In the genomic region with DNA sequence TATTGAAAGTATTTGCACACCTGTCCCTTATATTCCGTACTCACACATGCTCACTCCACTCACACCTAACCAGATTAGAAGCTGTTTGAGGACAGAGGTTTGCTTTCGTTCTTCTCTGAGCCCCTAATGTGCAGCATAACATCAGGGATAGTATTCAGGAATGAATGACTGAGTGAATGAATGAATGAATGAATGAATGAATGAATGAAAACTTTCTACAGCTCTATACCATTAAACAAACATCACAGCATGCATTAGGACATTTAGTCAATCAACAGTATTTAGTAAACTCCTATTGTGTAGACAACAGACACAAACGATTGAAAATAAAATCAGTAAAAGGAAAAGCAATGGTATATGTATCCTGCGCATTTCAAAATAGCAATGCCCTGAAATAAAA, we compare ENCODE assay signal across 18 cellular contexts.
DNase-seq lines count a peak whose midpoint lies in the region; ATAC-seq, FAIRE-seq and TF ChIP-seq lines count a peak whose summit lies in the region.
"Had no signal": no experiment of that assay in that cellular context is flagged by ENCODE, and none has a peak within 500 bp of the region (broad histone marks: within the 10 kb centered on the region; RNA-seq: fewer than 3 reads in every experiment).

No MANE protein-coding gene starts in this region.

- CTCF ChIA-PET in HEK293 (lab: Yijun Ruan, JAX) (interaction anchor here (0.8 kb wide), 1 partner anchor 31 kb away, joined by 4 read pairs; no protein-coding TSS in a partner anchor), K562 (lab: Yijun Ruan, JAX; ENCODE audit: low intra/inter-chr PET ratio) (no interaction called here)

- no peak for TF ChIP-seq EP300 in K562 (IDR thresholded peaks at IDR 0.05; ENCODE audit: low read length)

- no peak overlapping the region for H3K4me2 ChIP-seq in K562 (ENCODE audit: insufficient read depth, low read length)

- no peaks in the 10 kb centered on the region for H3K27me3 ChIP-seq in K562 (ENCODE audit: control insufficient read depth in 2 of 2, insufficient read depth in 2 of 2, low read length in 2 of 2)
- H3K27me3 ChIP-seq in MG63 = no peaks in the 10 kb centered on the region
- H3K27me3 ChIP-seq: BLaER1 treated with 17β-estradiol and CSF1 and Interleukin-3, amounts not matched to agents 10 nM and 100 nM had no signal

- H3K27ac Mint-ChIP-seq in activated T-cell treated with anti-CD3 and anti-CD28 coated beads, Interleukin-2, amount 50 U/mL, for 24 hours = peak overlapping the region; percentile 1
- no peak overlapping the region for H3K27ac Mint-ChIP-seq in activated T-cell treated with anti-CD3 and anti-CD28 coated beads, Interleukin-2, amount 50 U/mL, for 72 hours
- peak overlapping the region; percentile 85 for H3K27ac Mint-ChIP-seq in activated T-helper 17 cell treated with anti-CD3 and anti-CD28 coated beads, Interleukin-2, amount 50 U/mL, for 72 hours
- H3K27ac Mint-ChIP-seq: B cell; CD8-positive, alpha-beta T cell had no signal

- H3K36me3 Mint-ChIP-seq in activated T-cell treated with anti-CD3 and anti-CD28 coated beads, Interleukin-2, amount 50 U/mL, for 24 hours (ENCODE audit: low read depth) = no peaks in the 10 kb centered on the region
- H3K36me3 Mint-ChIP-seq in activated T-cell treated with anti-CD3 and anti-CD28 coated beads, Interleukin-2, amount 50 U/mL, for 72 hours (ENCODE audit: insufficient read depth in 2 of 2) = peaks cover 2 to 9% of the 10 kb centered on the region in 2 donors
- no peaks in the 10 kb centered on the region for H3K36me3 Mint-ChIP-seq in activated T-helper 17 cell treated with anti-CD3 and anti-CD28 coated beads, Interleukin-2, amount 50 U/mL, for 72 hours (ENCODE audit: low read depth)
- H3K36me3 Mint-ChIP-seq: CD8-positive, alpha-beta T cell had no signal

- no peaks in the 10 kb centered on the region for H3K36me3 ChIP-seq in HEK293 (ENCODE audit: control insufficient read depth in 2 of 2, insufficient read depth in 1 of 2, low read length in 2 of 2)
- H3K36me3 ChIP-seq in K562 (ENCODE audit: control insufficient read depth, insufficient read depth, low read length) = no peaks in the 10 kb centered on the region
- H3K36me3 ChIP-seq in MG63 = no peaks in the 10 kb centered on the region
- H3K36me3 ChIP-seq: BLaER1 treated with 17β-estradiol and CSF1 and Interleukin-3, amounts not matched to agents 10 nM and 100 nM; HAP-1 had no signal

- FAIRE-seq in K562 (lab: Jason Lieb, UNC) = no peak
- FAIRE-seq: GM19239 had no signal

- no peak for DNase-seq in activated T-cell treated with anti-CD3 and anti-CD28 coated beads, Interleukin-2, amount 50 U/mL, for 24 hours
- no peak for DNase-seq in activated T-cell treated with anti-CD3 and anti-CD28 coated beads, Interleukin-2, amount 50 U/mL, for 72 hours
- DNase-seq in K562 (ENCODE audit: extremely low read depth in 1 of 4, low spot score in 3 of 4) = no peak
- no peak for DNase-seq in MG63
- DNase-seq: Calu3; CD8-positive, alpha-beta T cell; DMS79 treated with DMSO at 0.1 percent for 48 hours; GF-D8; GM23248; IMR-90 had no signal

- H3K4me1 Mint-ChIP-seq in activated T-cell treated with anti-CD3 and anti-CD28 coated beads, Interleukin-2, amount 50 U/mL, for 24 hours (ENCODE audit: low read depth) = peaks cover 48% of the 10 kb centered on the region
- peaks cover 61% of the 10 kb centered on the region for H3K4me1 Mint-ChIP-seq in activated T-cell treated with anti-CD3 and anti-CD28 coated beads, Interleukin-2, amount 50 U/mL, for 72 hours (ENCODE audit: low read depth)
- H3K4me1 Mint-ChIP-seq in activated T-helper 17 cell treated with anti-CD3 and anti-CD28 coated beads, Interleukin-2, amount 50 U/mL, for 72 hours = peaks cover 12% of the 10 kb centered on the region

- POLR2A ChIA-PET in HEK293 (lab: Yijun Ruan, JAX) = no interaction called here
- POLR2A ChIA-PET in K562 (lab: Yijun Ruan, JAX) = interaction anchor here (0.8 kb wide), 1 partner anchor 24 kb away, joined by 3 read pairs; no protein-coding TSS in a partner anchor

- in situ Hi-C loops in K562 (cut with MboI) = no loop called here

- no peaks in the 10 kb centered on the region for H4K20me1 ChIP-seq in K562 (replicated peaks; ENCODE audit: control insufficient read depth, insufficient read depth, low read length)
- H4K20me1 ChIP-seq: BLaER1 treated with 17β-estradiol and CSF1 and Interleukin-3, amounts not matched to agents 10 nM and 100 nM had no signal

- H2AFZ ChIP-seq in K562 (ENCODE audit: low read depth, low read length) = no peak overlapping the region
- H2AFZ ChIP-seq: GM23248 had no signal

- no peaks in the 10 kb centered on the region for H3K4me1 ChIP-seq in HEK293 (ENCODE audit: control insufficient read depth, insufficient read depth, low read length)
- no peaks in the 10 kb centered on the region for H3K4me1 ChIP-seq in K562 (replicated peaks in 1 of 2; ENCODE audit: control insufficient read depth in 2 of 2, insufficient read depth in 2 of 2, low read length in 2 of 2)
- H3K4me1 ChIP-seq: HAP-1 had no signal

- H3K9me3 ChIP-seq in HEK293 (ENCODE audit: control insufficient read depth, insufficient read depth, low read depth, low read length) = no peaks in the 10 kb centered on the region
- no peaks in the 10 kb centered on the region for H3K9me3 ChIP-seq in K562 (replicated peaks; ENCODE audit: control insufficient read depth, insufficient read depth, low read depth, low read length)
- H3K9me3 ChIP-seq in MG63 = peaks cover 2% of the 10 kb centered on the region; the same call in 1 of the 2 replicates
- H3K9me3 ChIP-seq: HAP-1 had no signal

- no peak for TF ChIP-seq RAD21 in K562 (CRISPR knock-in tag; conservative IDR thresholded peaks at IDR 0.05 in 1 of 2, IDR thresholded peaks at IDR 0.05 in 1 of 2)

- 49% methylated on average over 4 of the region's 4 CpGs for WGBS in K562 (ENCODE audit: insufficient coverage, low coverage, missing lambda C conversion rate)

- H3K27me3 Mint-ChIP-seq in activated T-cell treated with anti-CD3 and anti-CD28 coated beads, Interleukin-2, amount 50 U/mL, for 24 hours = peaks cover 6% of the 10 kb centered on the region
- H3K27me3 Mint-ChIP-seq in activated T-cell treated with anti-CD3 and anti-CD28 coated beads, Interleukin-2, amount 50 U/mL, for 72 hours (ENCODE audit: low read depth) = peaks cover 21% of the 10 kb centered on the region
- peaks cover 8% of the 10 kb centered on the region for H3K27me3 Mint-ChIP-seq in activated T-helper 17 cell treated with anti-CD3 and anti-CD28 coated beads, Interleukin-2, amount 50 U/mL, for 72 hours

- no peak for ATAC-seq in activated T-cell treated with anti-CD3 and anti-CD28 coated beads, Interleukin-2, amount 50 U/mL, for 72 hours (replicated peaks in 1 of 2)
- no peak for ATAC-seq in activated T-helper 17 cell treated with anti-CD3 and anti-CD28 coated beads, Interleukin-2, amount 50 U/mL, for 72 hours (replicated peaks)
- no peak for ATAC-seq in K562
- no peak for ATAC-seq in GM19463 (IDR thresholded peaks at IDR 0.05; ENCODE audit: unreplicated experiment)
- ATAC-seq: CD8-positive, alpha-beta T cell had no signal

- no peak for TF ChIP-seq POLR2A in K562 (conservative IDR thresholded peaks at IDR 0.05)

- H3K9ac ChIP-seq in K562 (ENCODE audit: insufficient read depth in 1 of 2, low read depth in 2 of 2, low read length in 2 of 2) = no peak overlapping the region
- H3K9ac ChIP-seq: GM23248 had no signal

- H3K27ac ChIP-seq in HEK293 (ENCODE audit: extremely low read depth, low read depth, low read length) (no peak overlapping the region), K562 (ENCODE audit: extremely low read depth, low read depth, low read length) (no peak overlapping the region)
- H3K27ac ChIP-seq: GM23248, HL-60 had no signal

- H3K4me3 ChIP-seq in HEK293 (ENCODE audit: low read depth, low read length) = no peak overlapping the region
- H3K4me3 ChIP-seq in K562 = no peak overlapping the region
- H3K4me3 ChIP-seq in MG63 = no peak overlapping the region
- H3K4me3 ChIP-seq: BLaER1 treated with 17β-estradiol and CSF1 and Interleukin-3, amounts not matched to agents 10 nM and 100 nM; GM23248; HAP-1 had no signal

- H3K79me2 ChIP-seq in K562 (ENCODE audit: control insufficient read depth, insufficient read depth, low read length) = no peaks in the 10 kb centered on the region

- no peaks in the 10 kb centered on the region for H3K9me3 Mint-ChIP-seq in activated T-cell treated with anti-CD3 and anti-CD28 coated beads, Interleukin-2, amount 50 U/mL, for 24 hours
- H3K9me3 Mint-ChIP-seq in activated T-cell treated with anti-CD3 and anti-CD28 coated beads, Interleukin-2, amount 50 U/mL, for 72 hours = peaks cover 0 to 4% of the 10 kb centered on the region in 2 donors
- no peaks in the 10 kb centered on the region for H3K9me3 Mint-ChIP-seq in activated T-helper 17 cell treated with anti-CD3 and anti-CD28 coated beads, Interleukin-2, amount 50 U/mL, for 72 hours
- H3K9me3 Mint-ChIP-seq: CD8-positive, alpha-beta T cell had no signal

- TF ChIP-seq CTCF in HEK293 (tag by site-specific recombination; IDR thresholded peaks at IDR 0.05) (no peak), K562 (IDR thresholded peaks at IDR 0.05 in 2 of 3, conservative IDR thresholded peaks at IDR 0.05 in 1 of 3; ENCODE audit: insufficient read depth in 2 of 3, low read depth in 1 of 3, low read length in 3 of 3) (no peak)

- no peak overlapping the region for H3K4me3 Mint-ChIP-seq in activated T-cell treated with anti-CD3 and anti-CD28 coated beads, Interleukin-2, amount 50 U/mL, for 24 hours
- H3K4me3 Mint-ChIP-seq in activated T-cell treated with anti-CD3 and anti-CD28 coated beads, Interleukin-2, amount 50 U/mL, for 72 hours = no peak overlapping the region
- H3K4me3 Mint-ChIP-seq in activated T-helper 17 cell treated with anti-CD3 and anti-CD28 coated beads, Interleukin-2, amount 50 U/mL, for 72 hours = no peak overlapping the region
- H3K4me3 Mint-ChIP-seq: B cell; CD8-positive, alpha-beta T cell had no signal

- intact Hi-C loops in K562 (cut with micrococcal nuclease) = no loop called here

- no peaks in the 10 kb centered on the region for H3K9me1 ChIP-seq in K562 (ENCODE audit: control insufficient read depth, insufficient read depth, low read length)

- no TSS peak for BruUV-seq in K562 (replicated peaks; lab: Mats Ljungman, UMichigan)

TF ChIP-seq in HEK293, 187 proteins besides CTCF, POLR2A, EP300 and RAD21:
- no peak for TF ChIP-seq ZNF138 (tag by site-specific recombination; IDR thresholded peaks at IDR 0.05; ENCODE audit: borderline replicate concordance)
- no peak for TF ChIP-seq KLF16 (tag by site-specific recombination; IDR thresholded peaks at IDR 0.05)
- TF ChIP-seq ZNF24 (tag by site-specific recombination; IDR thresholded peaks at IDR 0.05) = 0 out of 2 replicates have a peak, but pooled peaks have one; percentile 40
- no peak for TF ChIP-seq ZNF302 (tag by site-specific recombination; IDR thresholded peaks at IDR 0.05; ENCODE audit: low read depth)

TF ChIP-seq in K562, 482 proteins besides CTCF, POLR2A, EP300 and RAD21:
- TF ChIP-seq ZNF408 (CRISPR knock-in tag; IDR thresholded peaks at IDR 0.05; ENCODE audit: low read depth) (no peak), HNRNPH1 (optimal IDR thresholded peaks at IDR 0.05; ENCODE audit: low read depth, low read length) (no peak), FOXM1 (IDR thresholded peaks at IDR 0.05; ENCODE audit: low read depth) (no peak), FOXM1 (CRISPR knock-in tag; IDR thresholded peaks at IDR 0.05; ENCODE audit: low read depth) (no peak), L3MBTL2 (IDR thresholded peaks at IDR 0.05) (no peak), SMARCA5 (IDR thresholded peaks at IDR 0.05) (no peak), ZNF24 (IDR thresholded peaks at IDR 0.05) (peak; percentile 93)
TF ChIP-seq in K562: peak in this region for 1.
